ENCODE assay signal across 19 cellular contexts in genomic region chr5:78639811-78640210, GRCh38. TPM values are rescaled to one million over a fixed set of nuclear protein-coding genes. Genes with fewer than 3 reads are reported as not detected.
DNase-seq lines count a peak whose midpoint lies in the region; ATAC-seq and TF ChIP-seq lines count a peak whose summit lies in the region.
"Had no signal": no experiment of that assay in that cellular context is flagged by ENCODE, and none has a peak within 500 bp of the region (broad histone marks: within the 10 kb centered on the region; RNA-seq: fewer than 3 reads in every experiment).

No MANE protein-coding gene starts in this region.

- H4K20me1 ChIP-seq in PC-9 (ENCODE audit: insufficient read depth) (no peaks in the 10 kb centered on the region), mammary epithelial cell (ENCODE audit: insufficient read depth, low read length) (no peaks in the 10 kb centered on the region), smooth muscle cell (ENCODE audit: low read depth) (peaks cover 58% of the 10 kb centered on the region)

- BruUV-seq in PC-9 (replicated peaks; lab: Mats Ljungman, UMichigan): no TSS peak
- no TSS peak for BruUV-seq in mammary epithelial cell (replicated peaks; lab: Mats Ljungman, UMichigan)

- H3K4me1 ChIP-seq in PC-9 (replicated peaks; ENCODE audit: insufficient read depth): peaks cover 35% of the 10 kb centered on the region
- H3K4me1 ChIP-seq in mammary epithelial cell (ENCODE audit: insufficient read depth, low read length): peaks cover 39% of the 10 kb centered on the region
- H3K4me1 ChIP-seq in smooth muscle cell (ENCODE audit: low read depth): peaks cover 23% of the 10 kb centered on the region
- no peaks in the 10 kb centered on the region for H3K4me1 ChIP-seq in foreskin keratinocyte

- H3K4me2 ChIP-seq in PC-9: no peak overlapping the region
- H3K4me2 ChIP-seq in mammary epithelial cell (ENCODE audit: insufficient read depth, low read depth, low read length): peak overlapping the region; percentile 4
- peak overlapping the region; percentile 32 for H3K4me2 ChIP-seq in smooth muscle cell
- H3K4me2 ChIP-seq: KMS-11 had no signal

- no peaks in the 10 kb centered on the region for H3K36me3 Mint-ChIP-seq in activated T-cell treated with anti-CD3 and anti-CD28 coated beads, Interleukin-2, amount 50 U/mL, for 4 hours (ENCODE audit: insufficient read depth)

- H3K27ac ChIP-seq in PC-9 (peak overlapping the region; percentile 75; the same call in 1 of the 2 replicates), mammary epithelial cell (ENCODE audit: insufficient read depth, low read depth, low read length) (peak overlapping the region; percentile 85), smooth muscle cell (ENCODE audit: low read depth) (peak overlapping the region; percentile 79), foreskin keratinocyte (no peak overlapping the region)
- H3K27ac ChIP-seq: KMS-11, RWPE1 had no signal

- H2AFZ ChIP-seq in PC-9 (no peak overlapping the region), mammary epithelial cell (ENCODE audit: low read depth, low read length) (no peak overlapping the region), smooth muscle cell (ENCODE audit: low read depth) (no peak overlapping the region)

- dilution Hi-C loops in mammary epithelial cell (cut with HindIII; ENCODE audit: low sequenced_read_pairs): loop anchor here (5.0 to 10.0 kb wide), 2 partner anchors 52 to 105 kb away; no protein-coding TSS in a partner anchor

- H3K4me1 Mint-ChIP-seq in activated T-cell treated with anti-CD3 and anti-CD28 coated beads, Interleukin-2, amount 50 U/mL, for 4 hours (ENCODE audit: low read depth): no peaks in the 10 kb centered on the region
- H3K4me1 Mint-ChIP-seq: activated CD4-positive, alpha-beta T cell treated with anti-CD3 and anti-CD28 coated beads, Interleukin-2, amount 10 ng/mL, durations not matched to agents 7 days and 5 days had no signal

- H3K27me3 Mint-ChIP-seq in activated T-cell treated with anti-CD3 and anti-CD28 coated beads, Interleukin-2, amount 50 U/mL, for 4 hours (ENCODE audit: low read depth): peaks cover 15% of the 10 kb centered on the region
- H3K27me3 Mint-ChIP-seq: stimulated activated memory B cell treated with anti-CD40 and anti-IgM and Interleukin-4, amounts not matched to agents 10 μg/mL and 1 μg/mL and 100 μg/mL, for 72 hours had no signal

- WGBS in mammary epithelial cell (ENCODE audit: low coverage, missing lambda C conversion rate): 28% methylated on average over 2 of the region's 2 CpGs
- WGBS in smooth muscle cell (ENCODE audit: low lambda C conversion rate): 82% methylated on average over 2 of the region's 2 CpGs

- H3K9ac ChIP-seq in mammary epithelial cell (ENCODE audit: insufficient read depth, low read length) (no peak overlapping the region), smooth muscle cell (ENCODE audit: low read depth) (no peak overlapping the region)
- H3K9ac ChIP-seq: KMS-11 had no signal

- peaks cover 82% of the 10 kb centered on the region for H3K79me2 ChIP-seq in PC-9 (ENCODE audit: low read depth)
- peaks cover 89% of the 10 kb centered on the region for H3K79me2 ChIP-seq in mammary epithelial cell (ENCODE audit: insufficient read depth, low read length)
- peaks cover 95% of the 10 kb centered on the region for H3K79me2 ChIP-seq in smooth muscle cell (ENCODE audit: low read depth)

- intact Hi-C loops in PC-9 (cut with micrococcal nuclease; ENCODE audit: unreplicated experiment): loop anchor here (10.0 kb wide), 1 partner anchor 345 kb away; the partner anchor contains the start of gene ARSB
- intact Hi-C loops in mammary epithelial cell (cut with micrococcal nuclease): no loop called here

- DNase-seq in PC-9 (no peak), mammary epithelial cell (no peak), lung microvascular endothelial cell (ENCODE audit: low read depth in 2 of 2) (peak; percentile 71), smooth muscle cell (lab: John Stamatoyannopoulos, UW; ENCODE audit: unreplicated experiment) (no peak), foreskin keratinocyte (no peak), AML-193 (lab: John Stamatoyannopoulos, UW) (no peak)
- DNase-seq in activated T-cell treated with anti-CD3 and anti-CD28 coated beads, Interleukin-2, amount 50 U/mL, for 4 hours: no peak
- DNase-seq: activated CD4-positive, alpha-beta T cell treated with anti-CD3 and anti-CD28 coated beads, Interleukin-2, amount 10 ng/mL, durations not matched to agents 7 days and 5 days; activated gamma-delta T cell treated with Interleukin-2 at 50 U/mL for 16 hours; amygdala; Caco-2; foreskin fibroblast; hippocampal formation; islet precursor cell; tibial artery had no signal

- peaks cover 3% of the 10 kb centered on the region; the same call in 1 of the 2 replicates for H3F3A ChIP-seq in PC-9 (ENCODE audit: insufficient read depth, low read depth)
- H3F3A ChIP-seq in smooth muscle cell (ENCODE audit: low read depth): no peaks in the 10 kb centered on the region

- POLR2A ChIA-PET in PC-9 (lab: Charles Lee; ENCODE audit: unreplicated experiment): no interaction called here

- no peaks in the 10 kb centered on the region for H3K9me2 ChIP-seq in PC-9 (ENCODE audit: insufficient read depth)

- H3K4me3 ChIP-seq in PC-9 (no peak overlapping the region), mammary epithelial cell (replicated peaks in 1 of 3; ENCODE audit: insufficient read depth in 1 of 3, low read depth in 2 of 3, low read length in 3 of 3) (no peak overlapping the region), smooth muscle cell (no peak overlapping the region)
- H3K4me3 ChIP-seq: tibial artery had no signal

- no peaks in the 10 kb centered on the region for H3K9me3 Mint-ChIP-seq in activated T-cell treated with anti-CD3 and anti-CD28 coated beads, Interleukin-2, amount 50 U/mL, for 4 hours
- H3K9me3 Mint-ChIP-seq: activated CD4-positive, alpha-beta T cell treated with anti-CD3 and anti-CD28 coated beads, Interleukin-2, amount 10 ng/mL, durations not matched to agents 7 days and 5 days; stimulated activated memory B cell treated with anti-CD40 and anti-IgM and Interleukin-4, amounts not matched to agents 10 μg/mL and 1 μg/mL and 100 μg/mL, for 72 hours had no signal

- H3K27me3 ChIP-seq in PC-9 (ENCODE audit: insufficient read depth, low read depth) (no peaks in the 10 kb centered on the region), mammary epithelial cell (ENCODE audit: insufficient read depth, low read length) (no peaks in the 10 kb centered on the region), smooth muscle cell (ENCODE audit: low read depth) (no peaks in the 10 kb centered on the region), foreskin keratinocyte (no peaks in the 10 kb centered on the region)
- H3K27me3 ChIP-seq: tibial artery had no signal

- in situ Hi-C loops in mammary epithelial cell (cut with MboI; ENCODE audit: low sequenced_read_pairs in 2 of 2): loop anchor here in 1 of 2 donors (25.0 kb wide), 1 partner anchor 247 kb away; no protein-coding TSS in a partner anchor

- CTCF ChIA-PET in PC-9 (lab: Charles Lee) (no interaction called here), mammary epithelial cell (lab: Charles Lee; ENCODE audit: low non-redundant PET) (no interaction called here)

- TF ChIP-seq CTCF in PC-9 (conservative IDR thresholded peaks at IDR 0.05) (no peak), mammary epithelial cell (conservative IDR thresholded peaks at IDR 0.05 in 1 of 2, IDR thresholded peaks at IDR 0.05 in 1 of 2; ENCODE audit: extremely low read depth in 1 of 2, insufficient read depth in 1 of 2, low read depth in 1 of 2, low read length in 2 of 2) (no peak), smooth muscle cell (IDR thresholded peaks at IDR 0.05; ENCODE audit: borderline replicate concordance, insufficient read depth, poor library complexity, severe bottlenecking) (no peak), foreskin keratinocyte (conservative IDR thresholded peaks at IDR 0.05) (no peak)

- H3K9me3 ChIP-seq in PC-9 (ENCODE audit: insufficient read depth, low read depth) (no peaks in the 10 kb centered on the region), mammary epithelial cell (replicated peaks; ENCODE audit: insufficient read depth, low read length) (no peaks in the 10 kb centered on the region), smooth muscle cell (replicated peaks; ENCODE audit: low read depth) (no peaks in the 10 kb centered on the region)
- H3K9me3 ChIP-seq: Caco-2, tibial artery had no signal

- ATAC-seq in GM21526 (IDR thresholded peaks at IDR 0.05; ENCODE audit: low FRiP score, unreplicated experiment) (no peak), foreskin keratinocyte (no peak)
- ATAC-seq in activated T-cell treated with anti-CD3 and anti-CD28 coated beads, Interleukin-2, amount 50 U/mL, for 4 hours: no peak
- ATAC-seq: stimulated activated memory B cell treated with anti-CD40 and anti-IgM and Interleukin-4, amounts not matched to agents 10 μg/mL and 1 μg/mL and 100 μg/mL, for 72 hours had no signal

- peaks cover 7% of the 10 kb centered on the region; the same call in 1 of the 2 replicates for H3K36me3 ChIP-seq in PC-9 (ENCODE audit: low read depth)
- H3K36me3 ChIP-seq in mammary epithelial cell (ENCODE audit: insufficient read depth, low read length): peaks cover 4% of the 10 kb centered on the region
- no peaks in the 10 kb centered on the region for H3K36me3 ChIP-seq in smooth muscle cell (ENCODE audit: low read depth)
- H3K36me3 ChIP-seq: tibial artery had no signal

- no peak overlapping the region for H3K4me3 Mint-ChIP-seq in activated T-cell treated with anti-CD3 and anti-CD28 coated beads, Interleukin-2, amount 50 U/mL, for 4 hours
- H3K4me3 Mint-ChIP-seq: activated CD4-positive, alpha-beta T cell treated with anti-CD3 and anti-CD28 coated beads, Interleukin-2, amount 10 ng/mL, durations not matched to agents 7 days and 5 days; stimulated activated memory B cell treated with anti-CD40 and anti-IgM and Interleukin-4, amounts not matched to agents 10 μg/mL and 1 μg/mL and 100 μg/mL, for 72 hours had no signal

RNA-seq across cellular contexts. Expression of gene LHFPL2, which starts 8.8 kb away (rescaled TPM):
- total RNA-seq in PC-9 (2021): 10.1 and 14.0 TPM in 2 replicates
- total RNA-seq in mammary epithelial cell: 10 to 100 TPM; 52.5 to 53.5 TPM
- 11.5 TPM for polyA plus RNA-seq in mammary epithelial cell
- polyA minus RNA-seq in mammary epithelial cell: 20.2 TPM
- 24.4 and 31.2 TPM in 2 replicates for total RNA-seq in lung microvascular endothelial cell
- total RNA-seq in smooth muscle cell: 18.6 and 18.8 TPM in 2 replicates
- polyA plus RNA-seq in smooth muscle cell: 10.5 and 13.4 TPM in 2 replicates
- total RNA-seq in foreskin keratinocyte: 18.9 and 22.5 TPM in 2 replicates
- polyA plus RNA-seq in foreskin keratinocyte: 6.6 and 6.9 TPM in 2 replicates
- under 1 TPM; 0.22 to 0.69 (median 0.23) TPM for total RNA-seq in activated T-cell treated with anti-CD3 and anti-CD28 coated beads, Interleukin-2, amount 50 U/mL, for 4 hours

Comparison
In these comparisons a context has a peak if more than half of its experiments do, and no peak if none do; other contexts are left out.
1. DNase-seq: peak in lung microvascular endothelial cell (2 of 2); none in PC-9 (0 of 2), mammary epithelial cell (single experiment), smooth muscle cell (single experiment), foreskin keratinocyte (0 of 2), AML-193 (0 of 2) and activated T-cell treated with anti-CD3 and anti-CD28 coated beads, Interleukin-2, amount 50 U/mL, for 4 hours (single experiment).